In genomic region chr4:69458184-69458826, GRCh38 we compare ENCODE assay signal across 1 cellular context.
A peak's percentile ranks its signal among the peaks of the same experiment; 100 is the strongest.
TF ChIP-seq lines count a peak whose summit lies in the region.

No MANE protein-coding gene starts in this region.

TF ChIP-seq in HepG2, 621 proteins besides CTCF, POLR2A, EP300 and RAD21 (continued from another document and continues in another):
- TF ChIP-seq, protein P1, sequence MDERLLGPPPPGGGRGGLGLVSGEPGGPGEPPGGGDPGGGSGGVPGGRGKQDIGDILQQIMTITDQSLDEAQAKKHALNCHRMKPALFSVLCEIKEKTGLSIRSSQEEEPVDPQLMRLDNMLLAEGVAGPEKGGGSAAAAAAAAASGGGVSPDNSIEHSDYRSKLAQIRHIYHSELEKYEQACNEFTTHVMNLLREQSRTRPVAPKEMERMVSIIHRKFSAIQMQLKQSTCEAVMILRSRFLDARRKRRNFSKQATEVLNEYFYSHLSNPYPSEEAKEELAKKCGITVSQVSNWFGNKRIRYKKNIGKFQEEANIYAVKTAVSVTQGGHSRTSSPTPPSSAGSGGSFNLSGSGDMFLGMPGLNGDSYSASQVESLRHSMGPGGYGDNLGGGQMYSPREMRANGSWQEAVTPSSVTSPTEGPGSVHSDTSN (CRISPR knock-in tag; IDR thresholded peaks at IDR 0.05): no peak
- TF ChIP-seq ZNF280B (CRISPR knock-in tag; IDR thresholded peaks at IDR 0.05; ENCODE audit: borderline replicate concordance): no peak
- no peak for TF ChIP-seq ZSCAN25 (CRISPR knock-in tag; IDR thresholded peaks at IDR 0.05)
- TF ChIP-seq, protein P2, sequence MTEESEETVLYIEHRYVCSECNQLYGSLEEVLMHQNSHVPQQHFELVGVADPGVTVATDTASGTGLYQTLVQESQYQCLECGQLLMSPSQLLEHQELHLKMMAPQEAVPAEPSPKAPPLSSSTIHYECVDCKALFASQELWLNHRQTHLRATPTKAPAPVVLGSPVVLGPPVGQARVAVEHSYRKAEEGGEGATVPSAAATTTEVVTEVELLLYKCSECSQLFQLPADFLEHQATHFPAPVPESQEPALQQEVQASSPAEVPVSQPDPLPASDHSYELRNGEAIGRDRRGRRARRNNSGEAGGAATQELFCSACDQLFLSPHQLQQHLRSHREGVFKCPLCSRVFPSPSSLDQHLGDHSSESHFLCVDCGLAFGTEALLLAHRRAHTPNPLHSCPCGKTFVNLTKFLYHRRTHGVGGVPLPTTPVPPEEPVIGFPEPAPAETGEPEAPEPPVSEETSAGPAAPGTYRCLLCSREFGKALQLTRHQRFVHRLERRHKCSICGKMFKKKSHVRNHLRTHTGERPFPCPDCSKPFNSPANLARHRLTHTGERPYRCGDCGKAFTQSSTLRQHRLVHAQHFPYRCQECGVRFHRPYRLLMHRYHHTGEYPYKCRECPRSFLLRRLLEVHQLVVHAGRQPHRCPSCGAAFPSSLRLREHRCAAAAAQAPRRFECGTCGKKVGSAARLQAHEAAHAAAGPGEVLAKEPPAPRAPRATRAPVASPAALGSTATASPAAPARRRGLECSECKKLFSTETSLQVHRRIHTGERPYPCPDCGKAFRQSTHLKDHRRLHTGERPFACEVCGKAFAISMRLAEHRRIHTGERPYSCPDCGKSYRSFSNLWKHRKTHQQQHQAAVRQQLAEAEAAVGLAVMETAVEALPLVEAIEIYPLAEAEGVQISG (CRISPR knock-in tag; IDR thresholded peaks at IDR 0.05): no peak
- TF ChIP-seq ZNF570 (CRISPR knock-in tag; IDR thresholded peaks at IDR 0.05; ENCODE audit: borderline replicate concordance): no peak
- no peak for TF ChIP-seq BORCS8-MEF2B (CRISPR knock-in tag; IDR thresholded peaks at IDR 0.05)
- no peak for TF ChIP-seq GTF2F1 (IDR thresholded peaks at IDR 0.05; ENCODE audit: low read length)
- no peak for TF ChIP-seq ZNF12 (CRISPR knock-in tag; IDR thresholded peaks at IDR 0.05)
- no peak for TF ChIP-seq ELF4 (CRISPR knock-in tag; IDR thresholded peaks at IDR 0.05; ENCODE audit: borderline replicate concordance)
- no peak for TF ChIP-seq ADNP (CRISPR knock-in tag; IDR thresholded peaks at IDR 0.05)
- TF ChIP-seq CHD4 (IDR thresholded peaks at IDR 0.05; ENCODE audit: borderline replicate concordance, low read length): no peak
- no peak for TF ChIP-seq GPN1 (CRISPR knock-in tag; IDR thresholded peaks at IDR 0.05; ENCODE audit: borderline replicate concordance)
- TF ChIP-seq TAF1 (CRISPR knock-in tag; IDR thresholded peaks at IDR 0.05): no peak
- TF ChIP-seq, protein P3, sequence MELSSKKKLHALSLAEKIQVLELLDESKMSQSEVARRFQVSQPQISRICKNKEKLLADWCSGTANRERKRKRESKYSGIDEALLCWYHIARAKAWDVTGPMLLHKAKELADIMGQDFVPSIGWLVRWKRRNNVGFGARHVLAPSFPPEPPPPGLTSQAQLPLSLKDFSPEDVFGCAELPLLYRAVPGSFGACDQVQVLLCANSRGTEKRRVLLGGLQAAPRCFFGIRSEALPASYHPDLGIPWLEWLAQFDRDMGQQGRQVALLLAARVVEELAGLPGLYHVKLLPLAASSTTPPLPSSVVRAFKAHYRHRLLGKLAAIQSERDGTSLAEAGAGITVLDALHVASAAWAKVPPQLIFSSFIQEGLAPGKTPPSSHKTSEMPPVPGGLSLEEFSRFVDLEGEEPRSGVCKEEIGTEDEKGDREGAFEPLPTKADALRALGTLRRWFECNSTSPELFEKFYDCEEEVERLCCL (CRISPR knock-in tag; IDR thresholded peaks at IDR 0.05; ENCODE audit: borderline replicate concordance): no peak
- no peak for TF ChIP-seq DMAP1 (CRISPR knock-in tag; IDR thresholded peaks at IDR 0.05)
- TF ChIP-seq, protein P4, sequence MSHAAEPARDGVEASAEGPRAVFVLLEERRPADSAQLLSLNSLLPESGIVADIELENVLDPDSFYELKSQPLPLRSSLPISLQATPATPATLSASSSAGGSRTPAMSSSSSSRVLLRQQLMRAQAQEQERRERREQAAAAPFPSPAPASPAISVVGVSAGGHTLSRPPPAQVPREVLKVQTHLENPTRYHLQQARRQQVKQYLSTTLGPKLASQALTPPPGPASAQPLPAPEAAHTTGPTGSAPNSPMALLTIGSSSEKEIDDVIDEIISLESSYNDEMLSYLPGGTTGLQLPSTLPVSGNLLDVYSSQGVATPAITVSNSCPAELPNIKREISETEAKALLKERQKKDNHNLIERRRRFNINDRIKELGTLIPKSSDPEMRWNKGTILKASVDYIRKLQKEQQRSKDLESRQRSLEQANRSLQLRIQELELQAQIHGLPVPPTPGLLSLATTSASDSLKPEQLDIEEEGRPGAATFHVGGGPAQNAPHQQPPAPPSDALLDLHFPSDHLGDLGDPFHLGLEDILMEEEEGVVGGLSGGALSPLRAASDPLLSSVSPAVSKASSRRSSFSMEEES (CRISPR knock-in tag; IDR thresholded peaks at IDR 0.05): 0 out of 2 replicates have a peak, but pooled peaks have one; percentile 22
- TF ChIP-seq ELF3 (CRISPR knock-in tag; IDR thresholded peaks at IDR 0.05): peak; percentile 61; the same call in 1 of the 2 replicates
- no peak for TF ChIP-seq MTA1 (CRISPR knock-in tag; IDR thresholded peaks at IDR 0.05; ENCODE audit: borderline replicate concordance)
- TF ChIP-seq ZNF136 (CRISPR knock-in tag; IDR thresholded peaks at IDR 0.05; ENCODE audit: low read depth): no peak
- no peak for TF ChIP-seq LCORL (IDR thresholded peaks at IDR 0.05)
- TF ChIP-seq LCORL (CRISPR knock-in tag; IDR thresholded peaks at IDR 0.05): no peak
- TF ChIP-seq ZNF260 (CRISPR knock-in tag; IDR thresholded peaks at IDR 0.05; ENCODE audit: borderline replicate concordance, low read depth): no peak
- no peak for TF ChIP-seq YY1 (IDR thresholded peaks at IDR 0.05; ENCODE audit: insufficient read depth, insufficient replicate concordance, low read depth, low read length)
- TF ChIP-seq, protein P5, sequence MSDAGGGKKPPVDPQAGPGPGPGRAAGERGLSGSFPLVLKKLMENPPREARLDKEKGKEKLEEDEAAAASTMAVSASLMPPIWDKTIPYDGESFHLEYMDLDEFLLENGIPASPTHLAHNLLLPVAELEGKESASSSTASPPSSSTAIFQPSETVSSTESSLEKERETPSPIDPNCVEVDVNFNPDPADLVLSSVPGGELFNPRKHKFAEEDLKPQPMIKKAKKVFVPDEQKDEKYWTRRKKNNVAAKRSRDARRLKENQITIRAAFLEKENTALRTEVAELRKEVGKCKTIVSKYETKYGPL (CRISPR knock-in tag; IDR thresholded peaks at IDR 0.05): no peak
- TF ChIP-seq, protein P6, sequence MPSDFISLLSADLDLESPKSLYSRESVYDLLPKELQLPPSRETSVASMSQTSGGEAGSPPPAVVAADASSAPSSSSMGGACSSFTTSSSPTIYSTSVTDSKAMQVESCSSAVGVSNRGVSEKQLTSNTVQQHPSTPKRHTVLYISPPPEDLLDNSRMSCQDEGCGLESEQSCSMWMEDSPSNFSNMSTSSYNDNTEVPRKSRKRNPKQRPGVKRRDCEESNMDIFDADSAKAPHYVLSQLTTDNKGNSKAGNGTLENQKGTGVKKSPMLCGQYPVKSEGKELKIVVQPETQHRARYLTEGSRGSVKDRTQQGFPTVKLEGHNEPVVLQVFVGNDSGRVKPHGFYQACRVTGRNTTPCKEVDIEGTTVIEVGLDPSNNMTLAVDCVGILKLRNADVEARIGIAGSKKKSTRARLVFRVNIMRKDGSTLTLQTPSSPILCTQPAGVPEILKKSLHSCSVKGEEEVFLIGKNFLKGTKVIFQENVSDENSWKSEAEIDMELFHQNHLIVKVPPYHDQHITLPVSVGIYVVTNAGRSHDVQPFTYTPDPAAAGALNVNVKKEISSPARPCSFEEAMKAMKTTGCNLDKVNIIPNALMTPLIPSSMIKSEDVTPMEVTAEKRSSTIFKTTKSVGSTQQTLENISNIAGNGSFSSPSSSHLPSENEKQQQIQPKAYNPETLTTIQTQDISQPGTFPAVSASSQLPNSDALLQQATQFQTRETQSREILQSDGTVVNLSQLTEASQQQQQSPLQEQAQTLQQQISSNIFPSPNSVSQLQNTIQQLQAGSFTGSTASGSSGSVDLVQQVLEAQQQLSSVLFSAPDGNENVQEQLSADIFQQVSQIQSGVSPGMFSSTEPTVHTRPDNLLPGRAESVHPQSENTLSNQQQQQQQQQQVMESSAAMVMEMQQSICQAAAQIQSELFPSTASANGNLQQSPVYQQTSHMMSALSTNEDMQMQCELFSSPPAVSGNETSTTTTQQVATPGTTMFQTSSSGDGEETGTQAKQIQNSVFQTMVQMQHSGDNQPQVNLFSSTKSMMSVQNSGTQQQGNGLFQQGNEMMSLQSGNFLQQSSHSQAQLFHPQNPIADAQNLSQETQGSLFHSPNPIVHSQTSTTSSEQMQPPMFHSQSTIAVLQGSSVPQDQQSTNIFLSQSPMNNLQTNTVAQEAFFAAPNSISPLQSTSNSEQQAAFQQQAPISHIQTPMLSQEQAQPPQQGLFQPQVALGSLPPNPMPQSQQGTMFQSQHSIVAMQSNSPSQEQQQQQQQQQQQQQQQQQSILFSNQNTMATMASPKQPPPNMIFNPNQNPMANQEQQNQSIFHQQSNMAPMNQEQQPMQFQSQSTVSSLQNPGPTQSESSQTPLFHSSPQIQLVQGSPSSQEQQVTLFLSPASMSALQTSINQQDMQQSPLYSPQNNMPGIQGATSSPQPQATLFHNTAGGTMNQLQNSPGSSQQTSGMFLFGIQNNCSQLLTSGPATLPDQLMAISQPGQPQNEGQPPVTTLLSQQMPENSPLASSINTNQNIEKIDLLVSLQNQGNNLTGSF (CRISPR knock-in tag; IDR thresholded peaks at IDR 0.05): no peak
- TF ChIP-seq POLR2G (IDR thresholded peaks at IDR 0.05; ENCODE audit: low read depth, low read length): no peak
- TF ChIP-seq E2F5 (CRISPR knock-in tag; conservative IDR thresholded peaks at IDR 0.05): no peak
- TF ChIP-seq FOXK2 (IDR thresholded peaks at IDR 0.05): no peak
- TF ChIP-seq ZSCAN22 (CRISPR knock-in tag; IDR thresholded peaks at IDR 0.05): no peak
- peak; percentile 94 for TF ChIP-seq HMG20A (CRISPR knock-in tag; IDR thresholded peaks at IDR 0.05; ENCODE audit: borderline replicate concordance)
- no peak for TF ChIP-seq ZNF776 (CRISPR knock-in tag; IDR thresholded peaks at IDR 0.05)
- no peak for TF ChIP-seq ZNF224 (CRISPR knock-in tag; IDR thresholded peaks at IDR 0.05)
- TF ChIP-seq U2AF2 (IDR thresholded peaks at IDR 0.05; ENCODE audit: low read depth, low read length): no peak
- TF ChIP-seq NONO (IDR thresholded peaks at IDR 0.05): no peak
- TF ChIP-seq NONO (CRISPR knock-in tag; conservative IDR thresholded peaks at IDR 0.05): no peak
- TF ChIP-seq HBP1 (CRISPR knock-in tag; IDR thresholded peaks at IDR 0.05; ENCODE audit: low read depth): no peak
- peak; percentile 49; the same call in 1 of the 2 replicates for TF ChIP-seq HOXA5 (CRISPR knock-in tag; IDR thresholded peaks at IDR 0.05)
- TF ChIP-seq, protein P7, sequence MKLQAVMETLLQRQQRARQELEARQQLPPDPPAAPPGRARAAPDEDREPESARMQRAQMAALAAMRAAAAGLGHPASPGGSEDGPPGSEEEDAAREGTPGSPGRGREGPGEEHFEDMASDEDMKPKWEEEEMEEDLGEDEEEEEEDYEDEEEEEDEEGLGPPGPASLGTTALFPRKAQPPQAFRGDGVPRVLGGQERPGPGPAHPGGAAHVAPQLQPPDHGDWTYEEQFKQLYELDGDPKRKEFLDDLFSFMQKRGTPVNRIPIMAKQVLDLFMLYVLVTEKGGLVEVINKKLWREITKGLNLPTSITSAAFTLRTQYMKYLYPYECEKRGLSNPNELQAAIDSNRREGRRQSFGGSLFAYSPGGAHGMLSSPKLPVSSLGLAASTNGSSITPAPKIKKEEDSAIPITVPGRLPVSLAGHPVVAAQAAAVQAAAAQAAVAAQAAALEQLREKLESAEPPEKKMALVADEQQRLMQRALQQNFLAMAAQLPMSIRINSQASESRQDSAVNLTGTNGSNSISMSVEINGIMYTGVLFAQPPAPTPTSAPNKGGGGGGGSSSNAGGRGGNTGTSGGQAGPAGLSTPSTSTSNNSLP (IDR thresholded peaks at IDR 0.05; ENCODE audit: low read depth, low read length): peak; percentile 67; the same call in 1 of the 2 replicates
- no peak for TF ChIP-seq CBX5 (CRISPR knock-in tag; IDR thresholded peaks at IDR 0.05; ENCODE audit: borderline replicate concordance)
- no peak for TF ChIP-seq CCDC6 (CRISPR knock-in tag; IDR thresholded peaks at IDR 0.05)
- TF ChIP-seq, protein P8, sequence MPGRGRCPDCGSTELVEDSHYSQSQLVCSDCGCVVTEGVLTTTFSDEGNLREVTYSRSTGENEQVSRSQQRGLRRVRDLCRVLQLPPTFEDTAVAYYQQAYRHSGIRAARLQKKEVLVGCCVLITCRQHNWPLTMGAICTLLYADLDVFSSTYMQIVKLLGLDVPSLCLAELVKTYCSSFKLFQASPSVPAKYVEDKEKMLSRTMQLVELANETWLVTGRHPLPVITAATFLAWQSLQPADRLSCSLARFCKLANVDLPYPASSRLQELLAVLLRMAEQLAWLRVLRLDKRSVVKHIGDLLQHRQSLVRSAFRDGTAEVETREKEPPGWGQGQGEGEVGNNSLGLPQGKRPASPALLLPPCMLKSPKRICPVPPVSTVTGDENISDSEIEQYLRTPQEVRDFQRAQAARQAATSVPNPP (CRISPR knock-in tag; IDR thresholded peaks at IDR 0.05): no peak
